18 cellular contexts compared by ENCODE assay signal in genomic region chr13:78168981-78169380, GRCh38.
A peak's percentile ranks its signal among the peaks of the same experiment; 100 is the strongest.
DNase-seq lines count a peak whose midpoint lies in the region; ATAC-seq and TF ChIP-seq lines count a peak whose summit lies in the region.
"Had no signal": no experiment of that assay in that cellular context is flagged by ENCODE, and none has a peak within 500 bp of the region (broad histone marks: within the 10 kb centered on the region; RNA-seq: fewer than 3 reads in every experiment).

No MANE protein-coding gene starts in this region.

- peaks cover 6% of the 10 kb centered on the region; the same call in 1 of the 3 replicates for H3K36me3 Mint-ChIP-seq in GM23338 (ENCODE audit: low read depth)
- no peaks in the 10 kb centered on the region for H3K36me3 Mint-ChIP-seq in stimulated activated memory B cell treated with anti-CD40 and anti-IgM and Interleukin-4, amounts not matched to agents 10 μg/mL and 1 μg/mL and 100 μg/mL, for 72 hours
- H3K36me3 Mint-ChIP-seq: CD4-positive, alpha-beta memory T cell had no signal

- H3K4me2 ChIP-seq in GM23338: no peak overlapping the region
- H3K4me2 ChIP-seq: BLaER1 had no signal

- no peak overlapping the region for H3K4me3 Mint-ChIP-seq in GM23338
- H3K4me3 Mint-ChIP-seq in stimulated activated memory B cell treated with anti-CD40 and anti-IgM and Interleukin-4, amounts not matched to agents 10 μg/mL and 1 μg/mL and 100 μg/mL, for 72 hours: no peak overlapping the region
- H3K4me3 Mint-ChIP-seq: CD14-positive monocyte; CD4-positive, alpha-beta memory T cell; HFFc6 had no signal

- no peak overlapping the region for H3K27ac ChIP-seq in GM23338 (ENCODE audit: low read depth)
- H3K27ac ChIP-seq: BLaER1, GM23248 had no signal

- no peaks in the 10 kb centered on the region for H3K27me3 ChIP-seq in GM23338 (ENCODE audit: insufficient read depth)
- H3K27me3 ChIP-seq: BLaER1 had no signal

- H2AFZ ChIP-seq in GM23338: no peak overlapping the region
- H2AFZ ChIP-seq: GM23248 had no signal

- DNase-seq in GM23338 (ENCODE audit: low spot score) (peak; percentile 3), NAMALWA (ENCODE audit: low spot score) (peak; percentile 24), OCI-M1 (lab: John Stamatoyannopoulos, UW) (peak; percentile 26), HK-2 (ENCODE audit: unreplicated experiment) (no peak), NCI-H1694 (lab: John Stamatoyannopoulos, UW) (no peak)
- DNase-seq: 8988T, DMS153, DND-41, EL, GM23248, HCEC 1CT, HFFc6 had no signal

- no peaks in the 10 kb centered on the region for H3F3A ChIP-seq in GM23338 (replicated peaks; ENCODE audit: low read depth)

- peaks cover 9% of the 10 kb centered on the region for H3K9me3 Mint-ChIP-seq in GM23338
- peaks cover 8% of the 10 kb centered on the region for H3K9me3 Mint-ChIP-seq in stimulated activated memory B cell treated with anti-CD40 and anti-IgM and Interleukin-4, amounts not matched to agents 10 μg/mL and 1 μg/mL and 100 μg/mL, for 72 hours

- no peaks in the 10 kb centered on the region for H3K9me2 ChIP-seq in GM23338 (ENCODE audit: insufficient read depth)

- H3K4me1 ChIP-seq in GM23338 (ENCODE audit: insufficient read depth): no peaks in the 10 kb centered on the region
- H3K4me1 ChIP-seq: BLaER1 had no signal

- H3K36me3 ChIP-seq in GM23338 (ENCODE audit: insufficient read depth): no peaks in the 10 kb centered on the region
- H3K36me3 ChIP-seq: BLaER1 had no signal

- no peaks in the 10 kb centered on the region for H3K79me2 ChIP-seq in GM23338 (replicated peaks; ENCODE audit: insufficient read depth)

- no peak for TF ChIP-seq CTCF in GM23338 (conservative IDR thresholded peaks at IDR 0.05; ENCODE audit: low read depth in 2 of 2)

- H3K27me3 Mint-ChIP-seq in GM23338 (ENCODE audit: insufficient read depth, low read depth, poor library complexity): peaks cover 4% of the 10 kb centered on the region
- peaks cover 8% of the 10 kb centered on the region for H3K27me3 Mint-ChIP-seq in stimulated activated memory B cell treated with anti-CD40 and anti-IgM and Interleukin-4, amounts not matched to agents 10 μg/mL and 1 μg/mL and 100 μg/mL, for 72 hours

- H3K27ac Mint-ChIP-seq in GM23338: no peak overlapping the region
- H3K27ac Mint-ChIP-seq in stimulated activated memory B cell treated with anti-CD40 and anti-IgM and Interleukin-4, amounts not matched to agents 10 μg/mL and 1 μg/mL and 100 μg/mL, for 72 hours: no peak overlapping the region
- H3K27ac Mint-ChIP-seq: CD4-positive, alpha-beta memory T cell; HFFc6 had no signal

- H4K20me1 ChIP-seq in GM23338 (replicated peaks; ENCODE audit: insufficient read depth): no peaks in the 10 kb centered on the region
- H4K20me1 ChIP-seq: BLaER1 had no signal

- ATAC-seq in GM23338 (no peak), GM19397 (IDR thresholded peaks at IDR 0.05; ENCODE audit: unreplicated experiment) (no peak)
- ATAC-seq in stimulated activated memory B cell treated with anti-CD40 and anti-IgM and Interleukin-4, amounts not matched to agents 10 μg/mL and 1 μg/mL and 100 μg/mL, for 72 hours: peak; percentile 20
- ATAC-seq: GM12878 had no signal

- no peak overlapping the region for H3K4me3 ChIP-seq in GM23338
- H3K4me3 ChIP-seq: BLaER1, GM12878, GM23248 had no signal

- H3K4me1 Mint-ChIP-seq in GM23338: no peaks in the 10 kb centered on the region
- H3K4me1 Mint-ChIP-seq in stimulated activated memory B cell treated with anti-CD40 and anti-IgM and Interleukin-4, amounts not matched to agents 10 μg/mL and 1 μg/mL and 100 μg/mL, for 72 hours: no peaks in the 10 kb centered on the region
- H3K4me1 Mint-ChIP-seq: CD14-positive monocyte; CD4-positive, alpha-beta memory T cell had no signal

TF ChIP-seq in GM23338, 12 proteins besides CTCF, POLR2A, EP300 and RAD21 (continues in another document):
- TF ChIP-seq EZH2 (IDR thresholded peaks at IDR 0.05; ENCODE audit: low read depth, unreplicated experiment): no peak
- TF ChIP-seq REST (IDR thresholded peaks at IDR 0.05; ENCODE audit: unreplicated experiment): no peak
- TF ChIP-seq EZH2phosphoT487 (IDR thresholded peaks at IDR 0.05; ENCODE audit: unreplicated experiment): no peak
- no peak for TF ChIP-seq ZNF331 (CRISPR knock-in tag; IDR thresholded peaks at IDR 0.05; ENCODE audit: low read depth)
- TF ChIP-seq NANOG (IDR thresholded peaks at IDR 0.05; ENCODE audit: borderline replicate concordance): no peak
- TF ChIP-seq POLR2AphosphoS5 (IDR thresholded peaks at IDR 0.05; ENCODE audit: low read depth): no peak
- no peak for TF ChIP-seq JUNB (IDR thresholded peaks at IDR 0.05; ENCODE audit: unreplicated experiment)
- no peak for TF ChIP-seq ZNF462 (CRISPR knock-in tag; IDR thresholded peaks at IDR 0.05)

Comparison
In these comparisons a context has a peak if more than half of its experiments do, and no peak if none do; other contexts are left out.
1. DNase-seq: peak in GM23338 (single experiment), NAMALWA (single experiment) and OCI-M1 (single experiment); none in HK-2 (single experiment) and NCI-H1694 (single experiment).